ENCODE assay signal across 1 cellular context in the genomic region with DNA sequence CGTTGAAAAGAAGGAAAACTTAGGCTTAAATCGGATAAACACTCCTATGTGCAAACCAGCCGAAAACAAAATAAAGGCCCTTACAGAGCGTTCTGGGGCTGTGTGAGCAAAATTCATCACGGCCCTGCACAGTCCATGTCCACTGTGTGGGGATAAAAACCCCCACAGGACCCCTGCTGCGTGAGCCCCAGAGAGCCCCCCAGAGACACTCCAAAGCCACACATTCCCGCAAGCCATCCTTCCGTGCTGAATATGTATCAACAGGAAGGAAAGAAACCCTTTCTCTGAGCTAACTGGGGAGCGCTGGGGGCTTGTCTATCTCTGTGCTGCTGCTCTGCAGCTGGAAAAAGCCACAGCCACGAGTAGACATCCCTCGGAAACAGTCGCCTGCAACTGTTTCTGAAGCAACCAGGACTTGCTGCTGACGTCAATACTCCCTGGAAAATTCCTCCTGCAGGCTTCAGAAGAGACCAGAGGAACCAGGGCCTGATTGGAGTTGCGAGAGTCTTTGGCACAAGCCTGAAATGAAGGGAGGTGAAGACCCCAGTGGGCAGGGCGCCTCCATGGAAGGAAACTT.
TF ChIP-seq lines count a peak whose summit lies in the region.

No MANE protein-coding gene starts in this region.

TF ChIP-seq in HepG2, 621 proteins besides CTCF, POLR2A, EP300 and RAD21:
- no peak for TF ChIP-seq ZNF550 (CRISPR knock-in tag; IDR thresholded peaks at IDR 0.05; ENCODE audit: borderline replicate concordance)
